Comparison of ENCODE assay signal across 8 cellular contexts in the genomic region with DNA sequence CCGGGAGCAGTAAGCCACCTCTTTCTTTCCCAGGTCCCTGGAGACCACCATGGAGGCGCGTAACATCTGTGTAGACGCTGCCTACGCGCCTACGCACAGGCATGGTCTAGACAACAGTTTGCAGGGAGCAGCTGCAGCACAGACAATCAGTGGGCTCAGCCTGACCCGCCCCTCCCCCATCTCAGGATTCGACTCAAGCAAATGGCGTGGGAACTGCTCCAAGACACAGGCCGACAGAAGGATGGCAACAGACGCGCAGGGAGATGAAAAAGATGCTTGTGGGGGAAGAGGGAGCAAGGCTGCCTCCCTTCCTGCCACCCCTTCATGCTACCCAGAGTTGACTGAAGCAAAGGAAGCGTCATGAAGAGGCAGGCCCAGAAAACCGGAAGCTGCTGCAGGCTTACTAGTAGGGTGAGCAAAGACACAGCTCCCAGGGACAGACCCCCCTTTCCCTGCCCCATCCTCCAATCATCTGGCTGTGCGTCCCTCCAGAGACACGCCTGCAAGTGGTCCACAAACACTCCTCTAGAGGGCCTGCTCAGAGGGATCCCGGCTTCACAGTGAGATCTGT. TPM values are rescaled to one million over a fixed set of nuclear protein-coding genes. Genes with fewer than 3 reads are reported as not detected.
DNase-seq lines count a peak whose midpoint lies in the region; FAIRE-seq and TF ChIP-seq lines count a peak whose summit lies in the region.

No MANE protein-coding gene starts in this region.

- peaks cover 44 to 52% of the 10 kb centered on the region in 2 donors for H3K4me1 Mint-ChIP-seq in immature natural killer cell

- H3K27me3 ChIP-seq in Peyer's patch (no peaks in the 10 kb centered on the region), small intestine (ENCODE audit: control insufficient read depth in 2 of 2, insufficient read depth in 2 of 2, low read length in 2 of 2) (no peaks in the 10 kb centered on the region)

- H3K4me3 Mint-ChIP-seq in immature natural killer cell, result peak overlapping the region in 2 of 5 donors; percentile 33 to 46

- H3K27me3 Mint-ChIP-seq in immature natural killer cell (ENCODE audit: low read depth in 3 of 3), result peaks cover 0 to 2% (median 2%) of the 10 kb centered on the region in 3 donors

- no peak for TF ChIP-seq CTCF in Peyer's patch (IDR thresholded peaks at IDR 0.05)

- H3K9me3 ChIP-seq in Peyer's patch (no peaks in the 10 kb centered on the region), small intestine (ENCODE audit: control insufficient read depth, low read depth) (no peaks in the 10 kb centered on the region)

- 48 to 83% (median 73%) methylated on average over 18 of the region's 18 CpGs for WGBS in small intestine, 3 donors

- TF ChIP-seq POLR2A in Peyer's patch (IDR thresholded peaks at IDR 0.05), result no peak

- H3K27ac Mint-ChIP-seq in immature natural killer cell, result peak overlapping the region; percentile 29 to 85 (median 78)

- DNase-seq in CD1c-positive myeloid dendritic cell (ENCODE audit: extremely low spot score) (peak; percentile 77), Peyer's patch (peak in 2 of 3 donors; percentile 67 to 69), amygdala (lab: John Stamatoyannopoulos, UW) (peak in 53 of 56 donors; percentile 19 to 93 (median 65)), immature natural killer cell (peak; percentile 34 to 37 (median 35)), small intestine (no peak), NCI-H2081 treated with DMSO at 0.1 percent for 48 hours (lab: John Stamatoyannopoulos, UW) (no peak), COR-L47 (lab: John Stamatoyannopoulos, UW) (no peak)
- peak; percentile 31 for DNase-seq in stimulated activated CD8-positive, alpha-beta memory T cell treated with anti-CD3 and anti-CD28 coated beads, Interleukin-12 subunit alpha, Interleukin-12 subunit beta, amount 100 ng/mL, for 24 hours (ENCODE audit: extremely low read depth)

- no peak overlapping the region for H3K4me3 ChIP-seq in Peyer's patch
- no peak overlapping the region for H3K4me3 ChIP-seq in small intestine (ENCODE audit: low read depth in 1 of 2, low read length in 2 of 2)

- H3K36me3 Mint-ChIP-seq in immature natural killer cell, result peaks cover 0 to 12% (median 0%) of the 10 kb centered on the region in 3 donors

- H3K4me1 ChIP-seq in Peyer's patch (peaks cover 0 to 40% (median 6%) of the 10 kb centered on the region in 4 donors), small intestine (ENCODE audit: control insufficient read depth in 2 of 2, insufficient read depth in 1 of 2, low read depth in 1 of 2, low read length in 1 of 2) (no peaks in the 10 kb centered on the region)

- H3K27ac ChIP-seq in Peyer's patch (peak overlapping the region in 3 of 4 donors; percentile 31 to 70 (median 61)), small intestine (ENCODE audit: low read depth in 1 of 2, low read length in 1 of 2) (peak overlapping the region in 1 of 2 donors; percentile 69)

- no peaks in the 10 kb centered on the region for H3K9me3 Mint-ChIP-seq in immature natural killer cell

- H3K36me3 ChIP-seq in Peyer's patch, result peaks cover 0 to 27% (median 0%) of the 10 kb centered on the region in 3 donors
- peaks cover 4 to 7% of the 10 kb centered on the region in 2 donors for H3K36me3 ChIP-seq in small intestine (ENCODE audit: control insufficient read depth in 2 of 2, insufficient read depth in 2 of 2, low read length in 2 of 2)

- FAIRE-seq in small intestine (lab: Jason Lieb, UNC), result no peak

RNA-seq across cellular contexts. Expression of a gene that starts 19.5 kb away (rescaled TPM):
- total RNA-seq in Peyer's patch, result 10 to 100 TPM; 14.0 to 30.2 (median 21.5) TPM
- 100 to 1,000 TPM in 1 of 3 donors, 10 to 100 TPM in 2; 43.3 to 101 (median 61.5) TPM for polyA plus RNA-seq in immature natural killer cell
- 10 to 100 TPM; 12.7 to 33.3 (median 17.3) TPM for polyA plus RNA-seq in small intestine

RNA-seq across cellular contexts. Expression of a gene that starts 31.5 kb away (rescaled TPM):
- total RNA-seq in Peyer's patch, result 10 to 100 TPM; 25.5 to 42.9 (median 31.2) TPM
- polyA plus RNA-seq in immature natural killer cell (100 to 1,000 TPM; 156 to 181 (median 164) TPM), small intestine (10 to 100 TPM; 48.1 to 55.5 (median 51.9) TPM)

RNA-seq across cellular contexts. Expression of a gene that starts 42.7 kb away (rescaled TPM):
- total RNA-seq in Peyer's patch, result 10 to 100 TPM in 2 of 4 donors, 1 to 10 TPM in 2; 4.4 to 19.0 (median 11.4) TPM
- polyA plus RNA-seq in immature natural killer cell, result 10 to 100 TPM in 2 of 3 donors, 1 to 10 TPM in 1; 8.8 to 29.2 (median 11.1) TPM
- 10 to 100 TPM in 2 of 3 donors, 1 to 10 TPM in 1; 2.5 to 18.9 (median 17.9) TPM for polyA plus RNA-seq in small intestine

Comparison
In these comparisons a context has a peak if more than half of its experiments do, and no peak if none do; other contexts are left out.
1. DNase-seq: peak in CD1c-positive myeloid dendritic cell (single experiment), Peyer's patch (2 of 3), amygdala (53 of 56), immature natural killer cell (3 of 3) and stimulated activated CD8-positive, alpha-beta memory T cell treated with anti-CD3 and anti-CD28 coated beads, Interleukin-12 subunit alpha, Interleukin-12 subunit beta, amount 100 ng/mL, for 24 hours (single experiment); none in small intestine (single experiment), NCI-H2081 treated with DMSO at 0.1 percent for 48 hours (single experiment) and COR-L47 (single experiment).